9 cellular contexts compared by ENCODE assay signal in the genomic region with DNA sequence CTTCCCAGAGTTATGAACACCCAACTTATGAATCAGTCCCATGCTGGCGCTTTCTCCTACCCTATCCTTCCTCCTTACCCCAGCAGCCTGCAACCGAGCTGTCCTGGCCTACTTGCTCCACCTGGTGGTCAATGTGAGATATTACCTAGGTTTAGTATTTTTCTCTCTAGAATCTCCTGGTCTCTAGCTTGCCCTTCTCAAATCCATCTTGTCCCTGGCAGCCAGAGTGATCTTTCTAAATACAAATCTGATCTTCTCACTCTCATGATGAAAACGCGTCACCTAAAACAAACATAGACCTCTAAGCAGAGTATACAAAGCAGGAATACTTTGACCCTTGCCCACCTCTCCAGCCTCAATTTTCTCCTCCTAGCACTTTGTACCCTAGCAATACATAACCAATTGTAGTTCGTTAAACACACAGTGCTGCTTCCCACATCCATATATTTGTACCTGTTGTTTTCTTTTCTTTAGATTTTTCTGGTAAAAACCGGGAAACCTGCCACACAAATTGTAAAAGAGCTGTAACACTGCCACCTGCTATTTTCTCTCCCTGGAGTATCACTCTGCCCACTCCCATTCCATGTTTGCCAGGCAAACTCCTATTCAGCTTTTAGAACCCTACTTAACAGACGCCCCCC. TPM values are rescaled to one million over a fixed set of nuclear protein-coding genes. Genes with fewer than 3 reads are reported as not detected.
DNase-seq lines count a peak whose midpoint lies in the region; ATAC-seq and TF ChIP-seq lines count a peak whose summit lies in the region.
"Had no signal": no experiment of that assay in that cellular context is flagged by ENCODE, and none has a peak within 500 bp of the region (broad histone marks: within the 10 kb centered on the region; RNA-seq: fewer than 3 reads in every experiment).

No MANE protein-coding gene starts in this region.

- H3K4me1 Mint-ChIP-seq in activated T-cell treated with anti-CD3 and anti-CD28 coated beads, Interleukin-2, amount 50 U/mL, for 4 hours (ENCODE audit: low read depth) = peaks cover 5% of the 10 kb centered on the region

- peaks cover 12% of the 10 kb centered on the region for H3K9me3 Mint-ChIP-seq in activated T-cell treated with anti-CD3 and anti-CD28 coated beads, Interleukin-2, amount 50 U/mL, for 4 hours

- H3K4me2 ChIP-seq in OCI-LY1 (ENCODE audit: low read length) (no peak overlapping the region), parathyroid adenoma (ENCODE audit: low read length) (no peak overlapping the region)

- peaks cover 8% of the 10 kb centered on the region for H3K27me3 Mint-ChIP-seq in activated T-cell treated with anti-CD3 and anti-CD28 coated beads, Interleukin-2, amount 50 U/mL, for 4 hours (ENCODE audit: low read depth)

- H3K4me3 Mint-ChIP-seq in activated T-cell treated with anti-CD3 and anti-CD28 coated beads, Interleukin-2, amount 50 U/mL, for 4 hours = no peak overlapping the region
- H3K4me3 Mint-ChIP-seq: T-helper 1 cell treated with Interleukin-12 subunit alpha and Interleukin-12 subunit beta and Interleukin-4 antibody, amounts not matched to agents 30 μg/mL and 1 μg/mL, for 36 hours had no signal

- peak; percentile 74 for DNase-seq in EH (ENCODE audit: low read depth)
- DNase-seq in activated T-cell treated with anti-CD3 and anti-CD28 coated beads, Interleukin-2, amount 50 U/mL, for 4 hours = peak; percentile 37
- peak; percentile 73 for DNase-seq in fibroblast of villous mesenchyme (ENCODE audit: low read depth)
- DNase-seq in HuH-7.5 (ENCODE audit: low spot score) = no peak
- DNase-seq in putamen (ENCODE audit: low spot score) = no peak

- no peaks in the 10 kb centered on the region for H3K9me2 ChIP-seq in OCI-LY1 (ENCODE audit: low read depth, low read length)

- H3K27me3 ChIP-seq in OCI-LY1 (ENCODE audit: insufficient read depth, low read length) (no peaks in the 10 kb centered on the region), parathyroid adenoma (ENCODE audit: control insufficient read depth, insufficient read depth, low read length) (no peaks in the 10 kb centered on the region)

- H3K27ac ChIP-seq in OCI-LY1 (ENCODE audit: low read depth, low read length, poor library complexity, severe bottlenecking) (no peak overlapping the region), parathyroid adenoma (no peak overlapping the region)

- H3K36me3 ChIP-seq in OCI-LY1 (ENCODE audit: insufficient read depth, low read length) (no peaks in the 10 kb centered on the region), parathyroid adenoma (ENCODE audit: control insufficient read depth, insufficient read depth, low read length) (no peaks in the 10 kb centered on the region)

- no peaks in the 10 kb centered on the region for H4K20me1 ChIP-seq in OCI-LY1 (ENCODE audit: insufficient read depth, low read length)

- H3K9ac ChIP-seq in OCI-LY1 (ENCODE audit: low read length) (no peak overlapping the region), parathyroid adenoma (no peak overlapping the region)

- peak; percentile 72 for ATAC-seq in HG02938 (IDR thresholded peaks at IDR 0.05; ENCODE audit: unreplicated experiment)
- peak; percentile 73 to 76 for ATAC-seq in activated T-cell treated with anti-CD3 and anti-CD28 coated beads, Interleukin-2, amount 50 U/mL, for 4 hours

- peak; percentile 53; the same call in 1 of the 2 replicates for TF ChIP-seq CTCF in OCI-LY1 (IDR thresholded peaks at IDR 0.05; ENCODE audit: low read length)
- peak; percentile 80 for TF ChIP-seq CTCF in fibroblast of villous mesenchyme (IDR thresholded peaks at IDR 0.05; ENCODE audit: insufficient read depth, low read depth, low read length)
- peak; percentile 72 for TF ChIP-seq CTCF in parathyroid adenoma (IDR thresholded peaks at IDR 0.05)

- H3K4me1 ChIP-seq in OCI-LY1 (ENCODE audit: insufficient read depth, low read length, severe bottlenecking) = peaks cover 18% of the 10 kb centered on the region
- H3K4me1 ChIP-seq in parathyroid adenoma = no peaks in the 10 kb centered on the region

- H2AFZ ChIP-seq in OCI-LY1 (ENCODE audit: low read length) = no peak overlapping the region
- no peak overlapping the region for H2AFZ ChIP-seq in parathyroid adenoma

- H3K9me3 ChIP-seq in OCI-LY1 (ENCODE audit: low read length) (no peaks in the 10 kb centered on the region), parathyroid adenoma (ENCODE audit: control insufficient read depth, low read length) (no peaks in the 10 kb centered on the region)

- no peaks in the 10 kb centered on the region for H3F3A ChIP-seq in OCI-LY1 (ENCODE audit: insufficient read depth, low read length)

- H3K79me2 ChIP-seq in OCI-LY1 (ENCODE audit: insufficient read depth, low read length) (no peaks in the 10 kb centered on the region), parathyroid adenoma (no peaks in the 10 kb centered on the region)

- peaks cover 2% of the 10 kb centered on the region for H3K36me3 Mint-ChIP-seq in activated T-cell treated with anti-CD3 and anti-CD28 coated beads, Interleukin-2, amount 50 U/mL, for 4 hours (ENCODE audit: insufficient read depth)

- H3K4me3 ChIP-seq in OCI-LY1 (ENCODE audit: low read depth, low read length, poor library complexity, severe bottlenecking) = no peak overlapping the region
- H3K4me3 ChIP-seq in fibroblast of villous mesenchyme (ENCODE audit: low read depth, low read length) = no peak overlapping the region
- no peak overlapping the region for H3K4me3 ChIP-seq in parathyroid adenoma (ENCODE audit: low read depth, low read length)

RNA-seq across cellular contexts. Expression of a gene that starts 20.0 kb away (rescaled TPM):
- 1 to 10 TPM; 2.5 to 3.9 (median 2.6) TPM for total RNA-seq in activated T-cell treated with anti-CD3 and anti-CD28 coated beads, Interleukin-2, amount 50 U/mL, for 4 hours
- 25.0 and 30.0 TPM in 2 replicates for total RNA-seq in fibroblast of villous mesenchyme

RNA-seq across cellular contexts. Expression of a gene that starts 34.8 kb away (rescaled TPM):
- total RNA-seq in activated T-cell treated with anti-CD3 and anti-CD28 coated beads, Interleukin-2, amount 50 U/mL, for 4 hours = 10 to 100 TPM; 10.5 to 13.5 (median 10.6) TPM
- total RNA-seq in fibroblast of villous mesenchyme = 253 and 310 TPM in 2 replicates

Comparison
In these comparisons a context has a peak if more than half of its experiments do, and no peak if none do; other contexts are left out.
1. DNase-seq: peak in EH (single experiment), activated T-cell treated with anti-CD3 and anti-CD28 coated beads, Interleukin-2, amount 50 U/mL, for 4 hours (single experiment) and fibroblast of villous mesenchyme (single experiment); none in HuH-7.5 (single experiment) and putamen (single experiment).
2. RNA of a gene that starts 34.8 kb away (total RNA-seq): 253 to 310 TPM in fibroblast of villous mesenchyme; 10.5 to 13.5 TPM in activated T-cell treated with anti-CD3 and anti-CD28 coated beads, Interleukin-2, amount 50 U/mL, for 4 hours; every median in the first group is over 10 times any median in the second.
3. Peak in every context shown above with its lines, with median percentiles within 50 percentile points of each other: CTCF ChIP-seq.